29 cellular contexts compared by ENCODE assay signal in the genomic region with DNA sequence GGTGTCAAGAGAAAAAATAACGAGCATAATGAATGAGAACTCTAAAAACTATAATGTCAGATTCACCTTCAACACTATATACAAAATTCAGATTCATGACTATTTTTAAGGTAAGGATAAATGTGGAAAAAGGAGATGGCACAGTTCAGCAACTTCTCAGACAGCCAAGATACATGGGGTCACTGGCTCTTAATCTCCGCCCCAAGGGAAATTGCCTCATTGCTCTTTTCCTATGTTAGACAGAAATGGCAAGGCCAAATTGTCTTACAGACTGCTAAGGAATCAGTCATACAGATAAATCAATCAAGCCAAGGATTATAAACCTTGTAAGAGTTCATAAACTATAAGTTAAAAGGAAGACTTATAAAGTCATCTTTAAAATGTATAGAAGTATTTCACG.
"Had no signal": no experiment of that assay in that cellular context is flagged by ENCODE, and none has a peak within 500 bp of the region (broad histone marks: within the 10 kb centered on the region; RNA-seq: fewer than 3 reads in every experiment).

No MANE protein-coding gene starts in this region.

- ATAC-seq: activated T-helper 17 cell treated with anti-CD3 and anti-CD28 coated beads, Interleukin-2, amount 50 U/mL, for 72 hours; T-cell had no signal

- DNase-seq: activated CD4-positive, alpha-beta memory T cell treated with anti-CD3 and anti-CD28 coated beads for 36 hours; activated CD4-positive, alpha-beta T cell treated with anti-CD3 and anti-CD28 coated beads, Interleukin-2, amount 10 ng/mL, durations not matched to agents 7 days and 5 days; activated CD4-positive, CD25-positive, alpha-beta regulatory T cell; activated CD8-positive, alpha-beta memory T cell treated with anti-CD3 and anti-CD28 coated beads for 24 hours; activated gamma-delta T cell; activated naive CD4-positive, alpha-beta T cell treated with anti-CD3 and anti-CD28 coated beads for 36 hours; activated T-cell treated with anti-CD3 and anti-CD28 coated beads for 4 hours; activated T-cell treated with anti-CD3 and anti-CD28 coated beads, Interleukin-2, amount 50 U/mL, for 48 hours; brain microvascular endothelial cell; MV-4-11; NCI-H1105; NCI-H1436; NCI-H1694 treated with DMSO at 0.1 percent for 48 hours; NCI-H2029 treated with DMSO at 0.1 percent for 48 hours; NCI-H345; NCI-H510A treated with DMSO at 0.1 percent for 48 hours; NCI-H69; NK-92 treated with Interleukin-12 subunit alpha and Interleukin-12 subunit beta, amount 100 ng/mL, for 24 hours; Peyer's patch; SHP77 treated with DMSO at 0.1 percent for 48 hours; T-cell; T-helper 2 cell; T1000 had no signal

- H3K9me3 Mint-ChIP-seq: activated CD4-positive, alpha-beta memory T cell treated with anti-CD3 and anti-CD28 coated beads for 36 hours; activated CD4-positive, alpha-beta T cell treated with anti-CD3 and anti-CD28 coated beads, Interleukin-2, amount 10 ng/mL, durations not matched to agents 7 days and 5 days; activated naive CD4-positive, alpha-beta T cell treated with anti-CD3 and anti-CD28 coated beads for 36 hours; activated T-helper 17 cell treated with anti-CD3 and anti-CD28 coated beads, Interleukin-2, amount 50 U/mL, for 72 hours; T-cell had no signal

- H3K27me3 ChIP-seq: brain microvascular endothelial cell, Peyer's patch had no signal

- H3K4me1 ChIP-seq: Peyer's patch had no signal

- H3K27me3 Mint-ChIP-seq: activated CD4-positive, alpha-beta memory T cell treated with anti-CD3 and anti-CD28 coated beads for 36 hours; activated CD4-positive, alpha-beta T cell treated with anti-CD3 and anti-CD28 coated beads, Interleukin-2, amount 10 ng/mL, durations not matched to agents 7 days and 5 days; activated naive CD8-positive, alpha-beta T cell; activated T-helper 17 cell treated with anti-CD3 and anti-CD28 coated beads, Interleukin-2, amount 50 U/mL, for 72 hours had no signal

- H3K27ac ChIP-seq: brain microvascular endothelial cell, KMS-11, Peyer's patch, RWPE1, SK-N-MC, VCaP had no signal

- H3K27ac Mint-ChIP-seq: activated CD4-positive, alpha-beta memory T cell treated with anti-CD3 and anti-CD28 coated beads for 36 hours; activated CD4-positive, alpha-beta T cell treated with anti-CD3 and anti-CD28 coated beads, Interleukin-2, amount 10 ng/mL, durations not matched to agents 7 days and 5 days; activated naive CD4-positive, alpha-beta T cell treated with anti-CD3 and anti-CD28 coated beads for 36 hours; activated naive CD8-positive, alpha-beta T cell; activated T-helper 17 cell treated with anti-CD3 and anti-CD28 coated beads, Interleukin-2, amount 50 U/mL, for 72 hours; T-cell had no signal

- H3K4me1 Mint-ChIP-seq: activated CD4-positive, alpha-beta T cell treated with anti-CD3 and anti-CD28 coated beads, Interleukin-2, amount 10 ng/mL, durations not matched to agents 7 days and 5 days; activated T-helper 17 cell treated with anti-CD3 and anti-CD28 coated beads, Interleukin-2, amount 50 U/mL, for 72 hours; T-cell had no signal

- H3K4me3 ChIP-seq: Peyer's patch, SK-N-MC had no signal

- H3K4me3 Mint-ChIP-seq: activated CD4-positive, alpha-beta memory T cell treated with anti-CD3 and anti-CD28 coated beads for 36 hours; activated CD4-positive, alpha-beta T cell treated with anti-CD3 and anti-CD28 coated beads, Interleukin-2, amount 10 ng/mL, durations not matched to agents 7 days and 5 days; activated naive CD4-positive, alpha-beta T cell treated with anti-CD3 and anti-CD28 coated beads for 36 hours; activated naive CD8-positive, alpha-beta T cell; activated T-helper 17 cell treated with anti-CD3 and anti-CD28 coated beads, Interleukin-2, amount 50 U/mL, for 72 hours; T-cell had no signal

- H3K9me3 ChIP-seq: Peyer's patch had no signal

- H3K36me3 ChIP-seq: brain microvascular endothelial cell, Peyer's patch had no signal

- H3K4me2 ChIP-seq: KMS-11 had no signal

- H3K36me3 Mint-ChIP-seq: activated CD4-positive, alpha-beta memory T cell treated with anti-CD3 and anti-CD28 coated beads for 36 hours; activated naive CD8-positive, alpha-beta T cell; T-cell had no signal

- H3K9ac ChIP-seq: KMS-11 had no signal
